7 cellular contexts compared by ENCODE assay signal in genomic region chr4:2843023-2843908, GRCh38. TPM values are rescaled to one million over a fixed set of nuclear protein-coding genes. Genes with fewer than 3 reads are reported as not detected.
DNase-seq lines count a peak whose midpoint lies in the region; ATAC-seq and TF ChIP-seq lines count a peak whose summit lies in the region.

TSS of gene ADD1 (plus strand) at chr4:2843844. CDS start at chr4:2875916, 32,072 bp downstream.

- DNase-seq in NCI-H146 treated with DMSO at 0.1 percent for 48 hours (lab: John Stamatoyannopoulos, UW; ENCODE audit: unreplicated experiment), result peak; percentile 66
- peak; percentile 90 for DNase-seq in T-helper 9 cell
- peak; percentile 66 for DNase-seq in astrocyte of the cerebellum (ENCODE audit: low read depth)
- peak; percentile 96 for DNase-seq in hepatocyte (ENCODE audit: low spot score)
- DNase-seq in retina, result peak; percentile 100

- H3K79me2 ChIP-seq in hepatocyte, result peaks cover 46% of the 10 kb centered on the region

- H3K4me3 ChIP-seq in astrocyte of the cerebellum (ENCODE audit: low read depth, low read length) (peak within 1 kb of the TSS; percentile 83), hepatocyte (peak within 1 kb of the TSS; percentile 83)

- no peaks in the 10 kb centered on the region for H3K27me3 ChIP-seq in hepatocyte

- 1% methylated on average over 42 of the region's 66 CpGs for WGBS in hepatocyte (ENCODE audit: low lambda C conversion rate, missing lambda C conversion rate)

- peaks cover 31% of the 10 kb centered on the region for H4K20me1 ChIP-seq in hepatocyte (ENCODE audit: insufficient read depth, poor library complexity, severe bottlenecking)

- peak within 1 kb of the TSS; percentile 99 for H2AFZ ChIP-seq in hepatocyte

- in situ Hi-C loops in astrocyte of the cerebellum (cut with HindIII; ENCODE audit: low sequenced_read_pairs), result loop anchor here (10.0 kb wide), 1 partner anchor 88 kb away; the partner anchor contains the start of gene TNIP2

- peak within 1 kb of the TSS; percentile 95 for H3K27ac ChIP-seq in hepatocyte

- TF ChIP-seq CTCF in astrocyte of the cerebellum (IDR thresholded peaks at IDR 0.05; ENCODE audit: low read depth, low read length, missing control alignments) (no peak), hepatocyte (IDR thresholded peaks at IDR 0.05; ENCODE audit: poor library complexity) (no peak)

- peaks cover 21% of the 10 kb centered on the region for H3K4me1 ChIP-seq in hepatocyte (ENCODE audit: insufficient read depth)

- H3K36me3 ChIP-seq in hepatocyte (replicated peaks; ENCODE audit: insufficient read depth, low read depth), result no peaks in the 10 kb centered on the region

- ATAC-seq in GM18498 (IDR thresholded peaks at IDR 0.05; ENCODE audit: unreplicated experiment) (peak; percentile 82), HG02763 (IDR thresholded peaks at IDR 0.05; ENCODE audit: unreplicated experiment) (peak; percentile 81)

- H3K4me2 ChIP-seq in hepatocyte, result peak within 1 kb of the TSS; percentile 98

- no peaks in the 10 kb centered on the region for H3K9me3 ChIP-seq in hepatocyte (ENCODE audit: low read depth)

- no peaks in the 10 kb centered on the region for H3K9me2 ChIP-seq in hepatocyte (replicated peaks; ENCODE audit: insufficient read depth)

RNA-seq across cellular contexts. Expression of gene ADD1, which starts in this region (rescaled TPM):
- 143 and 179 TPM in 2 replicates for total RNA-seq in hepatocyte
- polyA plus RNA-seq in hepatocyte, result 174 and 208 TPM in 2 replicates

Comparison
In these comparisons a context has a peak if more than half of its experiments do, and no peak if none do; other contexts are left out.
1. Peak in every context shown above with its lines: DNase-seq, ATAC-seq, H3K4me3 ChIP-seq and H3K27ac ChIP-seq.